Comparison of ENCODE assay signal across 8 cellular contexts in genomic region chr4:173370477-173371291, GRCh38. TPM values are rescaled to one million over a fixed set of nuclear protein-coding genes. Genes with fewer than 3 reads are reported as not detected.
DNase-seq lines count a peak whose midpoint lies in the region; ATAC-seq and TF ChIP-seq lines count a peak whose summit lies in the region.

TSS of gene SAP30 (plus strand) at chr4:173370954. CDS start at chr4:173371183, 229 bp downstream.

- H3K27ac ChIP-seq in left ventricle myocardium inferior (replicated peaks), result peak within 1 kb of the TSS; percentile 98

- H3K4me3 Mint-ChIP-seq in T-helper 17 cell (peak within 1 kb of the TSS; percentile 99), progenitor cell of endocrine pancreas (ENCODE audit: low read depth) (peak within 1 kb of the TSS; percentile 99)

- H3K4me3 ChIP-seq in left ventricle myocardium inferior, result peak within 1 kb of the TSS; percentile 90

- DNase-seq in NCI-H1694 treated with DMSO at 0.1 percent for 48 hours (lab: John Stamatoyannopoulos, UW) (peak; percentile 91), T-helper 17 cell (peak; percentile 91 to 96 (median 94)), amygdala (lab: John Stamatoyannopoulos, UW) (peak; percentile 72 to 99 (median 97)), left ventricle myocardium inferior (peak; percentile 99), progenitor cell of endocrine pancreas (ENCODE audit: low spot score, unreplicated experiment) (peak; percentile 92), ureter (ENCODE audit: low spot score) (peak; percentile 99)

- peaks cover 82% of the 10 kb centered on the region for H3K4me1 ChIP-seq in left ventricle myocardium inferior

- TF ChIP-seq POLR2A in GM15510 (IDR thresholded peaks at IDR 0.05; ENCODE audit: borderline replicate concordance, extremely low read depth, insufficient read length), result peak; percentile 99

- no peaks in the 10 kb centered on the region for H3K9me3 Mint-ChIP-seq in progenitor cell of endocrine pancreas (ENCODE audit: low read depth)

- H3K9me3 ChIP-seq in T-helper 17 cell (ENCODE audit: control insufficient read depth, low read length, poor library complexity, severe bottlenecking), result no peaks in the 10 kb centered on the region
- no peaks in the 10 kb centered on the region for H3K9me3 ChIP-seq in left ventricle myocardium inferior (replicated peaks)

- no peak for TF ChIP-seq CTCF in left ventricle myocardium inferior (IDR thresholded peaks at IDR 0.05; ENCODE audit: borderline replicate concordance)
- no peak for TF ChIP-seq CTCF in progenitor cell of endocrine pancreas (IDR thresholded peaks at IDR 0.05; ENCODE audit: unreplicated experiment)

- H3K36me3 Mint-ChIP-seq in T-helper 17 cell (ENCODE audit: low read depth) (peaks cover 2% of the 10 kb centered on the region), progenitor cell of endocrine pancreas (ENCODE audit: insufficient read depth) (no peaks in the 10 kb centered on the region)

- ATAC-seq in HG02885 (IDR thresholded peaks at IDR 0.05; ENCODE audit: poor library complexity, unreplicated experiment), result peak; percentile 74
- ATAC-seq in T-helper 17 cell, result peak; percentile 89

- H3K4me1 Mint-ChIP-seq in T-helper 17 cell, result peaks cover 28% of the 10 kb centered on the region
- peaks cover 9% of the 10 kb centered on the region for H3K4me1 Mint-ChIP-seq in progenitor cell of endocrine pancreas (ENCODE audit: low read depth)

- peaks cover 3% of the 10 kb centered on the region for H3K36me3 ChIP-seq in left ventricle myocardium inferior

- H3K27ac Mint-ChIP-seq in T-helper 17 cell (peak within 1 kb of the TSS; percentile 91), progenitor cell of endocrine pancreas (peak within 1 kb of the TSS; percentile 99)

- intact Hi-C loops in left ventricle myocardium inferior (cut with micrococcal nuclease), result loop anchor here (5.0 kb wide), 1 partner anchor 38 kb away; the partner anchor contains the start of gene HMGB2

- no peaks in the 10 kb centered on the region for H3K27me3 ChIP-seq in left ventricle myocardium inferior (ENCODE audit: low read depth)

- H3K27me3 Mint-ChIP-seq in T-helper 17 cell (no peaks in the 10 kb centered on the region), progenitor cell of endocrine pancreas (no peaks in the 10 kb centered on the region)

RNA-seq across cellular contexts. Expression of gene SAP30, which starts in this region (rescaled TPM):
- total RNA-seq in T-helper 17 cell (1 to 10 TPM; 4.0 to 5.3 TPM), left ventricle myocardium inferior (16.5 TPM), progenitor cell of endocrine pancreas (23.7 TPM in 2 replicates), ureter (8.6 TPM)

Comparison
In these comparisons a context has a peak if more than half of its experiments do, and no peak if none do; other contexts are left out.
1. Peak in every context shown above with its lines: DNase-seq, ATAC-seq, H3K4me3 ChIP-seq and H3K27ac ChIP-seq.